20 cellular contexts compared by ENCODE assay signal in the genomic region with DNA sequence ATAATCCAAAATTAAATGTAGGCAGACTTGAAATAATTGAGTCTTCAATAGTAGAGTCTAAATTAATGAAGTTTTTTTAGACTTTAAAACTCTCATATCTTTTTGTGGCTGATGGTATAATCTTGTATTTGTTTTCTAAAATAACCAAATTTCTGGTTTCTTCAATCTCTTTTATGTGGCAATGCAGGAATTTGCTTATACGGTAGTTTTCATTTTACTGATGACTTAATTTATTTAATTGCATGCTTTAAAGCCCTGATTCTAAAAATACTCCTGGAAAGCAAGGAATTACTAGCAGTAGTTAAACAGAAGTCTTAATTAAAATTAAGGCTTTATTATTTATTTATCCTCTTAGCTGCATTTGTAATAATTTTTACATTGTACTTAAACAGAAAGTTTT. TPM values are rescaled to one million over a fixed set of nuclear protein-coding genes. Genes with fewer than 3 reads are reported as not detected.
DNase-seq lines count a peak whose midpoint lies in the region; ATAC-seq, FAIRE-seq and TF ChIP-seq lines count a peak whose summit lies in the region.
"Had no signal": no experiment of that assay in that cellular context is flagged by ENCODE, and none has a peak within 500 bp of the region (broad histone marks: within the 10 kb centered on the region; RNA-seq: fewer than 3 reads in every experiment).

No MANE protein-coding gene starts in this region.

- H3K4me1 Mint-ChIP-seq in nephron progenitor cell, result peaks cover 27% of the 10 kb centered on the region

- WGBS in A549 (ENCODE audit: missing lambda C conversion rate), result 88% methylated on average over 1 of the region's 1 CpG
- 77% methylated on average over 1 of the region's 1 CpG for WGBS in hepatocyte (ENCODE audit: low lambda C conversion rate, missing lambda C conversion rate)

- no peak overlapping the region for H3K4me3 Mint-ChIP-seq in nephron progenitor cell
- H3K4me3 Mint-ChIP-seq: B cell; CD8-positive, alpha-beta T cell; IgD-negative memory B cell had no signal

- H3K27ac ChIP-seq in A549 (no peak overlapping the region), KMS-11 (no peak overlapping the region), hepatocyte (peak overlapping the region; percentile 45)
- H3K27ac ChIP-seq: BLaER1 treated with 17β-estradiol and CSF1 and Interleukin-3, amounts not matched to agents 10 nM and 100 nM; GM23248; HL-60 had no signal

- H3K9ac ChIP-seq in KMS-11, result no peak overlapping the region
- H3K9ac ChIP-seq: BLaER1 treated with 17β-estradiol and CSF1 and Interleukin-3, amounts not matched to agents 10 nM and 100 nM; GM23248 had no signal

- H3K27me3 Mint-ChIP-seq in nephron progenitor cell (ENCODE audit: low read depth, poor library complexity), result no peaks in the 10 kb centered on the region
- H3K27me3 Mint-ChIP-seq: B cell, IgD-negative memory B cell had no signal

- H3K9me2 ChIP-seq in hepatocyte (replicated peaks; ENCODE audit: insufficient read depth), result no peaks in the 10 kb centered on the region

- no peak for TF ChIP-seq RAD21 in A549 (conservative IDR thresholded peaks at IDR 0.05 in 1 of 2, IDR thresholded peaks at IDR 0.05 in 1 of 2)

- ATAC-seq in A549 (no peak), GM21381 (IDR thresholded peaks at IDR 0.05; ENCODE audit: unreplicated experiment) (no peak)
- ATAC-seq: CD8-positive, alpha-beta T cell; GM12878 had no signal

- H3K36me3 Mint-ChIP-seq in nephron progenitor cell (ENCODE audit: low read depth), result peaks cover 69% of the 10 kb centered on the region

- H2AFZ ChIP-seq in KMS-11 (ENCODE audit: low read depth) (no peak overlapping the region), hepatocyte (no peak overlapping the region)
- H2AFZ ChIP-seq: GM23248 had no signal

- H3K36me3 ChIP-seq in KMS-11 (ENCODE audit: insufficient read depth) (no peaks in the 10 kb centered on the region), hepatocyte (replicated peaks; ENCODE audit: insufficient read depth, low read depth) (no peaks in the 10 kb centered on the region)
- H3K36me3 ChIP-seq: HAP-1 had no signal

- TF ChIP-seq POLR2A in A549 (IDR thresholded peaks at IDR 0.05; ENCODE audit: low read length), result no peak

- H4K20me1 ChIP-seq in KMS-11 (ENCODE audit: insufficient read depth) (no peaks in the 10 kb centered on the region), hepatocyte (ENCODE audit: insufficient read depth, poor library complexity, severe bottlenecking) (no peaks in the 10 kb centered on the region)

- DNase-seq in A549 (ENCODE audit: low read depth in 1 of 2, low spot score in 1 of 2) (no peak), hepatocyte (ENCODE audit: low spot score) (no peak), nephron progenitor cell (no peak), GM13976 (ENCODE audit: low spot score) (no peak), activated T-cell treated with anti-CD3 and anti-CD28 coated beads for 4 hours (no peak)
- DNase-seq: 8988T; Calu3; CD8-positive, alpha-beta T cell; DMS79 treated with DMSO at 0.1 percent for 48 hours; GF-D8; GM23248 had no signal

- POLR2A ChIA-PET in A549 (lab: Yijun Ruan, JAX), result no interaction called here

- H3K9me3 ChIP-seq in A549 (no peaks in the 10 kb centered on the region), hepatocyte (ENCODE audit: low read depth) (no peaks in the 10 kb centered on the region)
- H3K9me3 ChIP-seq: HAP-1 had no signal

- H3K27ac Mint-ChIP-seq in nephron progenitor cell, result peak overlapping the region; percentile 60
- H3K27ac Mint-ChIP-seq: B cell; CD8-positive, alpha-beta T cell; IgD-negative memory B cell had no signal

- FAIRE-seq in A549 (lab: Jason Lieb, UNC), result no peak
- FAIRE-seq: GM12878, GM19239 had no signal

- no peak for TF ChIP-seq EP300 in A549 (IDR thresholded peaks at IDR 0.05)

- H3K79me2 ChIP-seq in KMS-11 (ENCODE audit: insufficient read depth, low read depth), result no peaks in the 10 kb centered on the region
- peaks cover 80% of the 10 kb centered on the region for H3K79me2 ChIP-seq in hepatocyte

- H3K4me3 ChIP-seq in A549 (no peak overlapping the region), KMS-11 (IDR thresholded peaks at IDR 0.05; ENCODE audit: insufficient read depth, low read depth, low read length) (no peak overlapping the region), hepatocyte (no peak overlapping the region)
- H3K4me3 ChIP-seq: BLaER1 treated with 17β-estradiol and CSF1 and Interleukin-3, amounts not matched to agents 10 nM and 100 nM; GM12878; GM23248; HAP-1 had no signal

- CTCF ChIA-PET in A549 (lab: Yijun Ruan, JAX), result interaction anchor here (1.6 kb wide), 1 partner anchor 163 kb away, joined by 4 read pairs; no protein-coding TSS in a partner anchor

- no peaks in the 10 kb centered on the region for H3K9me3 Mint-ChIP-seq in nephron progenitor cell
- H3K9me3 Mint-ChIP-seq: CD8-positive, alpha-beta T cell; IgD-negative memory B cell had no signal

- in situ Hi-C loops in GM13976 (cut with MboI; ENCODE audit: low sequenced_read_pairs, unreplicated experiment), result no loop called here

- TF ChIP-seq CTCF in A549 (IDR thresholded peaks at IDR 0.05) (no peak), KMS-11 (conservative IDR thresholded peaks at IDR 0.05; ENCODE audit: low read depth, low read length) (no peak), hepatocyte (IDR thresholded peaks at IDR 0.05; ENCODE audit: poor library complexity) (no peak), nephron progenitor cell (IDR thresholded peaks at IDR 0.05) (no peak), GM13976 (IDR thresholded peaks at IDR 0.05; ENCODE audit: borderline replicate concordance, control extremely low read depth, extremely low read depth, insufficient read depth, missing control alignments) (no peak)

- H3K27me3 ChIP-seq in KMS-11 (ENCODE audit: insufficient read depth, low read depth) (no peaks in the 10 kb centered on the region), hepatocyte (no peaks in the 10 kb centered on the region)
- H3K27me3 ChIP-seq: BLaER1 treated with 17β-estradiol and CSF1 and Interleukin-3, amounts not matched to agents 10 nM and 100 nM had no signal

- H3K4me1 ChIP-seq in A549, result peaks cover 9% of the 10 kb centered on the region; the same call in 2 of the 3 replicates
- H3K4me1 ChIP-seq in KMS-11 (ENCODE audit: low read depth, poor library complexity, severe bottlenecking), result peaks cover 15% of the 10 kb centered on the region
- peaks cover 7% of the 10 kb centered on the region for H3K4me1 ChIP-seq in hepatocyte (ENCODE audit: insufficient read depth)
- H3K4me1 ChIP-seq: HAP-1 had no signal

- H3K4me2 ChIP-seq in A549, result no peak overlapping the region
- peak overlapping the region; percentile 26; the same call in 1 of the 2 replicates for H3K4me2 ChIP-seq in KMS-11
- H3K4me2 ChIP-seq in hepatocyte, result no peak overlapping the region

TF ChIP-seq in A549, 52 proteins besides CTCF, POLR2A, EP300 and RAD21:
- TF ChIP-seq, protein P1, sequence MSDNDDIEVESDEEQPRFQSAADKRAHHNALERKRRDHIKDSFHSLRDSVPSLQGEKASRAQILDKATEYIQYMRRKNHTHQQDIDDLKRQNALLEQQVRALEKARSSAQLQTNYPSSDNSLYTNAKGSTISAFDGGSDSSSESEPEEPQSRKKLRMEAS (IDR thresholded peaks at IDR 0.05), result no peak
- TF ChIP-seq MAFK (IDR thresholded peaks at IDR 0.05; ENCODE audit: partially characterized antibody), result peak; percentile 47
- TF ChIP-seq JUNB (IDR thresholded peaks at IDR 0.05), result no peak
- no peak for TF ChIP-seq SMC3 (IDR thresholded peaks at IDR 0.05)
- TF ChIP-seq ZNF302 (CRISPR knock-in tag; IDR thresholded peaks at IDR 0.05), result no peak

RNA-seq across cellular contexts. Expression of gene MRTFB, which starts 15.4 kb away (rescaled TPM):
- polyA plus RNA-seq in A549 (2011; rRNA removed), result 24.2 and 39.7 TPM in 2 replicates
- 6.0 and 8.9 TPM in 2 replicates for polyA plus RNA-seq in A549 (2012; cell fraction: cytosol; rRNA removed)
- 14.7 and 18.7 TPM in 2 replicates for polyA plus RNA-seq in A549 (2012; cell fraction: nucleus; rRNA removed)
- 13.3 to 13.9 TPM (median 13.7 TPM) in 3 replicates for polyA plus RNA-seq in A549 (2017; fragmentation: RNase III; extraction: RNeasy Plus Mini Kit Qiagen cat#74134 plus additional on column Dnase treatment)
- 40.8 and 50.5 TPM in 2 replicates for polyA minus RNA-seq in A549 (2011; rRNA and poly(A)+ RNA removed)
- 21.2 and 27.9 TPM in 2 replicates for total RNA-seq in hepatocyte
- 10.9 and 17.2 TPM in 2 replicates for polyA plus RNA-seq in hepatocyte
